ENCODE assay signal across 13 cellular contexts in genomic region chr21:37737497-37737896, GRCh38.
"Had no signal": no experiment of that assay in that cellular context is flagged by ENCODE, and none has a peak within 500 bp of the region (broad histone marks: within the 10 kb centered on the region; RNA-seq: fewer than 3 reads in every experiment).

No MANE protein-coding gene starts in this region.

- H3K9ac ChIP-seq: SK-N-SH had no signal

- ATAC-seq: activated T-helper 17 cell treated with anti-CD3 and anti-CD28 coated beads, Interleukin-2, amount 50 U/mL, for 72 hours; lower lobe of right lung; stimulated activated effector memory CD8-positive, alpha-beta T cell treated with anti-CD3 and anti-CD28 coated beads, Interleukin-12 subunit alpha, Interleukin-12 subunit beta, amount 100 ng/mL, for 72 hours; T-cell had no signal

- H3K4me1 ChIP-seq: lower lobe of right lung, tibial nerve had no signal

- H3K27me3 ChIP-seq: tibial nerve had no signal

- H3K9me3 ChIP-seq: lower lobe of right lung, SK-N-SH, tibial nerve had no signal

- H3K4me3 ChIP-seq: lower lobe of right lung, tibial nerve had no signal

- DNase-seq: activated CD4-positive, CD25-positive, alpha-beta regulatory T cell treated with anti-CD3 and anti-CD28 coated beads, Interleukin-2, amount 50 U/mL, for 72 hours; activated naive CD4-positive, alpha-beta T cell treated with anti-CD3 and anti-CD28 coated beads, Interleukin-2, amount 50 U/mL, for 16 hours; caudate nucleus; cortex of kidney; effector CD8-positive, alpha-beta T cell; foreskin fibroblast; lower lobe of right lung; SK-N-SH; T-cell; T-helper 9 cell had no signal

- H3K36me3 ChIP-seq: lower lobe of right lung, tibial nerve had no signal
